13 cellular contexts compared by ENCODE assay signal in the genomic region with DNA sequence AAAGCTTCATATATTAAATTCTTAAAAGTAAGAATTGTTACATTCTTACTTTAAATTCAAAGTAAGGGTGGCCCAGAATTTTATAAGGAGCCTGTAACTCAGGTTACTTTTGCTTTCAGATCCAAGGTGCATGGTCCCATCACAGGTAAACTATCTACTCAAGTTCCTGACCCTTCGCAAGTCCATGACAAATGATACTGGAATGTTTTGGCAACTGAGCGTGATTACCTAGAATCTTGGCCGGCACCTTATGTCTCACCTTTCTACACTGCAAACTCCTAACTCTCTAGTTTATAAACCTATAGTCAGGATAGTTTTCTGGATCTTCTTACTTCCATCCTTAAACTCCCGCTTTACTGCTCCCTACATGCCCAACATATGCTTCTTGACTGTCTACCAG.
"Had no signal": no experiment of that assay in that cellular context is flagged by ENCODE, and none has a peak within 500 bp of the region (broad histone marks: within the 10 kb centered on the region; RNA-seq: fewer than 3 reads in every experiment).

No MANE protein-coding gene starts in this region.

- H3K27me3 Mint-ChIP-seq: dendritic cell treated with granulocyte-macrophage colony-stimulating factor and Interleukin-4, amounts not matched to agents 40 ng/mL and 50 ng/mL, for 4 days had no signal

- ATAC-seq: effector memory CD8-positive, alpha-beta T cell had no signal

- H3K4me3 Mint-ChIP-seq: activated T-helper 1 cell treated with anti-CD3 and anti-CD28 coated beads, Interleukin-12 subunit alpha, Interleukin-12 subunit beta, Interleukin-2, Interleukin-4 antibody, amounts not matched to agents 30 ng/mL and 10 ng/mL and 1 ng/mL, durations not matched to agents 14 hours and 24 hours and 36 hours; dendritic cell treated with granulocyte-macrophage colony-stimulating factor and Interleukin-4, amounts not matched to agents 40 ng/mL and 50 ng/mL, for 4 days; effector memory CD8-positive, alpha-beta T cell; neural crest cell had no signal

- H3K9me3 Mint-ChIP-seq: activated T-helper 1 cell treated with anti-CD3 and anti-CD28 coated beads, Interleukin-12 subunit alpha, Interleukin-12 subunit beta, Interleukin-2, Interleukin-4 antibody, amounts not matched to agents 30 ng/mL and 10 ng/mL and 1 ng/mL, durations not matched to agents 14 hours and 24 hours and 36 hours; dendritic cell treated with granulocyte-macrophage colony-stimulating factor and Interleukin-4, amounts not matched to agents 40 ng/mL and 50 ng/mL, for 4 days; effector memory CD8-positive, alpha-beta T cell; neural crest cell had no signal

- H3K9me3 ChIP-seq: vagina had no signal

- H3K36me3 ChIP-seq: vagina had no signal

- H3K4me1 Mint-ChIP-seq: neural crest cell had no signal

- DNase-seq: activated CD4-positive, alpha-beta T cell treated with anti-CD3 and anti-CD28 coated beads, Interleukin-2, amount 50 U/mL, for 1 hour; activated naive CD4-positive, alpha-beta T cell treated with Interleukin-2 at 50 U/mL for 16 hours; anterior cingulate cortex; effector memory CD8-positive, alpha-beta T cell; kidney; retina; stimulated activated CD4-positive, alpha-beta T cell treated with anti-CD3 and anti-CD28 coated beads, Interleukin-12 subunit alpha, Interleukin-12 subunit beta, amount 100 ng/mL, for 4 hours; stimulated activated CD4-positive, alpha-beta T cell treated with anti-CD3 and anti-CD28 coated beads, Interleukin-2, amount 100 ng/mL, for 24 hours; T-helper 9 cell had no signal

- H3K4me3 ChIP-seq: vagina had no signal

- H3K27ac Mint-ChIP-seq: activated T-helper 1 cell treated with anti-CD3 and anti-CD28 coated beads, Interleukin-12 subunit alpha, Interleukin-12 subunit beta, Interleukin-2, Interleukin-4 antibody, amounts not matched to agents 30 ng/mL and 10 ng/mL and 1 ng/mL, durations not matched to agents 14 hours and 24 hours and 36 hours; dendritic cell treated with granulocyte-macrophage colony-stimulating factor and Interleukin-4, amounts not matched to agents 40 ng/mL and 50 ng/mL, for 4 days; effector memory CD8-positive, alpha-beta T cell had no signal

- H3K27me3 ChIP-seq: vagina had no signal

- H3K4me1 ChIP-seq: vagina had no signal

- H3K27ac ChIP-seq: vagina had no signal
